In genomic region chr14:90511795-90512331, GRCh38 we compare ENCODE assay signal across 14 cellular contexts.
DNase-seq lines count a peak whose midpoint lies in the region; ATAC-seq and TF ChIP-seq lines count a peak whose summit lies in the region.
"Had no signal": no experiment of that assay in that cellular context is flagged by ENCODE, and none has a peak within 500 bp of the region (broad histone marks: within the 10 kb centered on the region; RNA-seq: fewer than 3 reads in every experiment).

No MANE protein-coding gene starts in this region.

- H3K36me3 Mint-ChIP-seq in type B pancreatic cell, result no peaks in the 10 kb centered on the region
- H3K36me3 Mint-ChIP-seq: memory B cell had no signal

- H3K27ac ChIP-seq in right atrium auricular region, result peak overlapping the region; percentile 86 to 94
- peak overlapping the region; percentile 83 for H3K27ac ChIP-seq in WERI-Rb-1
- H3K27ac ChIP-seq: spleen had no signal

- peaks cover 4% of the 10 kb centered on the region for H3K9me3 Mint-ChIP-seq in type B pancreatic cell
- H3K9me3 Mint-ChIP-seq: activated CD4-positive, alpha-beta memory T cell treated with anti-CD3 and anti-CD28 coated beads, Interleukin-2, amount 10 ng/mL, durations not matched to agents 7 days and 5 days; dendritic cell treated with granulocyte-macrophage colony-stimulating factor and Interleukin-4, amounts not matched to agents 40 ng/mL and 50 ng/mL, for 4 days; memory B cell; stimulated activated naive CD8-positive, alpha-beta T cell treated with anti-CD3 and anti-CD28 coated beads, Interleukin-15, Interleukin-2, amounts not matched to agents 100 ng/mL and 50 ng/mL, for 24 hours had no signal

- H3K36me3 ChIP-seq in right atrium auricular region, result no peaks in the 10 kb centered on the region
- no peaks in the 10 kb centered on the region for H3K36me3 ChIP-seq in WERI-Rb-1
- no peaks in the 10 kb centered on the region for H3K36me3 ChIP-seq in mucosa of stomach (ENCODE audit: control insufficient read depth, insufficient read depth, low read length)
- H3K36me3 ChIP-seq: spleen had no signal

- H3K27me3 Mint-ChIP-seq in type B pancreatic cell, result no peaks in the 10 kb centered on the region

- no peak overlapping the region for H3K4me3 ChIP-seq in right atrium auricular region
- H3K4me3 ChIP-seq in WERI-Rb-1 (ENCODE audit: low read depth, low read length), result no peak overlapping the region
- H3K4me3 ChIP-seq in mucosa of stomach (ENCODE audit: low read length), result no peak overlapping the region
- H3K4me3 ChIP-seq: spleen had no signal

- peak overlapping the region; percentile 41 for H3K27ac Mint-ChIP-seq in type B pancreatic cell
- H3K27ac Mint-ChIP-seq: activated CD4-positive, alpha-beta memory T cell treated with anti-CD3 and anti-CD28 coated beads, Interleukin-2, amount 10 ng/mL, durations not matched to agents 7 days and 5 days; dendritic cell treated with granulocyte-macrophage colony-stimulating factor and Interleukin-4, amounts not matched to agents 40 ng/mL and 50 ng/mL, for 4 days; memory B cell; stimulated activated naive CD8-positive, alpha-beta T cell treated with anti-CD3 and anti-CD28 coated beads, Interleukin-15, Interleukin-2, amounts not matched to agents 100 ng/mL and 50 ng/mL, for 24 hours had no signal

- H3K9ac ChIP-seq in mucosa of stomach (ENCODE audit: low read length), result peak overlapping the region; percentile 37

- DNase-seq in right atrium auricular region (ENCODE audit: low spot score) (no peak), Right ventricle myocardium superior (no peak), WERI-Rb-1 (peak; percentile 76), type B pancreatic cell (ENCODE audit: extremely low spot score, unreplicated experiment) (no peak), inferior parietal cortex (ENCODE audit: extremely low spot score) (no peak), RPMI8226 (no peak)
- DNase-seq: activated CD4-positive, alpha-beta memory T cell treated with anti-CD3 and anti-CD28 coated beads, Interleukin-2, amount 10 ng/mL, durations not matched to agents 7 days and 5 days; NCI-H1436 treated with DMSO at 0.1 percent for 48 hours; spleen had no signal

- H3K4me1 Mint-ChIP-seq in type B pancreatic cell (ENCODE audit: unreplicated experiment), result peaks cover 28% of the 10 kb centered on the region
- H3K4me1 Mint-ChIP-seq: activated CD4-positive, alpha-beta memory T cell treated with anti-CD3 and anti-CD28 coated beads, Interleukin-2, amount 10 ng/mL, durations not matched to agents 7 days and 5 days; memory B cell had no signal

- intact Hi-C loops in Right ventricle myocardium superior (cut with DNase I), result loop anchor here (5.0 kb wide), 1 partner anchor 65 kb away; no protein-coding TSS in a partner anchor

- H3K9me3 ChIP-seq in right atrium auricular region (no peaks in the 10 kb centered on the region), WERI-Rb-1 (ENCODE audit: severe bottlenecking) (no peaks in the 10 kb centered on the region), mucosa of stomach (ENCODE audit: control insufficient read depth, low read length) (no peaks in the 10 kb centered on the region)
- H3K9me3 ChIP-seq: spleen had no signal

- no peak overlapping the region for H3K4me3 Mint-ChIP-seq in type B pancreatic cell
- H3K4me3 Mint-ChIP-seq: activated CD4-positive, alpha-beta memory T cell treated with anti-CD3 and anti-CD28 coated beads, Interleukin-2, amount 10 ng/mL, durations not matched to agents 7 days and 5 days; dendritic cell treated with granulocyte-macrophage colony-stimulating factor and Interleukin-4, amounts not matched to agents 40 ng/mL and 50 ng/mL, for 4 days; memory B cell; stimulated activated naive CD8-positive, alpha-beta T cell treated with anti-CD3 and anti-CD28 coated beads, Interleukin-15, Interleukin-2, amounts not matched to agents 100 ng/mL and 50 ng/mL, for 24 hours had no signal

- H3K4me1 ChIP-seq in right atrium auricular region (peaks cover 0 to 31% of the 10 kb centered on the region in 2 donors), mucosa of stomach (ENCODE audit: control insufficient read depth, insufficient read depth, low read length) (peaks cover 64% of the 10 kb centered on the region)
- H3K4me1 ChIP-seq: spleen had no signal

- no peak for ATAC-seq in Right ventricle myocardium superior (ENCODE audit: poor library complexity)
- no peak for ATAC-seq in GM19035 (IDR thresholded peaks at IDR 0.05; ENCODE audit: unreplicated experiment)

- H3K27me3 ChIP-seq in right atrium auricular region (no peaks in the 10 kb centered on the region), WERI-Rb-1 (ENCODE audit: insufficient read depth, low read depth, severe bottlenecking) (no peaks in the 10 kb centered on the region), mucosa of stomach (ENCODE audit: control insufficient read depth, insufficient read depth, low read length) (no peaks in the 10 kb centered on the region)

- TF ChIP-seq CTCF in right atrium auricular region (IDR thresholded peaks at IDR 0.05) (no peak), WERI-Rb-1 (IDR thresholded peaks at IDR 0.05; ENCODE audit: low read depth, low read length) (no peak), type B pancreatic cell (conservative IDR thresholded peaks at IDR 0.05) (no peak)
